1 cellular context compared by ENCODE assay signal in genomic region chr19:48170817-48171347, GRCh38.
TF ChIP-seq lines count a peak whose summit lies in the region.

No MANE protein-coding gene starts in this region.

TF ChIP-seq in HepG2, 621 proteins besides CTCF, POLR2A, EP300 and RAD21 (continues in another document):
- TF ChIP-seq KDM2A (CRISPR knock-in tag; IDR thresholded peaks at IDR 0.05; ENCODE audit: borderline replicate concordance, low read depth) (0 out of 2 replicates have a peak, but pooled peaks have one; percentile 7), ZNF333 (CRISPR knock-in tag; IDR thresholded peaks at IDR 0.05; ENCODE audit: borderline replicate concordance) (no peak), PHF21A (CRISPR knock-in tag; IDR thresholded peaks at IDR 0.05) (no peak), ADNP (CRISPR knock-in tag; IDR thresholded peaks at IDR 0.05) (no peak), ZNF451 (CRISPR knock-in tag; IDR thresholded peaks at IDR 0.05) (peak; percentile 57; the same call in 1 of the 2 replicates), ZNF790 (CRISPR knock-in tag; IDR thresholded peaks at IDR 0.05; ENCODE audit: borderline replicate concordance) (0 out of 2 replicates have a peak, but pooled peaks have one; percentile 35), HHEX (CRISPR knock-in tag; IDR thresholded peaks at IDR 0.05) (no peak), GATA4 (IDR thresholded peaks at IDR 0.05; ENCODE audit: borderline replicate concordance, low read depth) (0 out of 2 replicates have a peak, but pooled peaks have one; percentile 12), AFF4 (CRISPR knock-in tag; IDR thresholded peaks at IDR 0.05) (no peak), NR3C1 (CRISPR knock-in tag; IDR thresholded peaks at IDR 0.05) (no peak), DNMT1 (CRISPR knock-in tag; IDR thresholded peaks at IDR 0.05) (0 out of 2 replicates have a peak, but pooled peaks have one; percentile 32), ZNF768 (CRISPR knock-in tag; IDR thresholded peaks at IDR 0.05) (no peak), ZNF274 (CRISPR knock-in tag; IDR thresholded peaks at IDR 0.05) (no peak), ZBTB7B (CRISPR knock-in tag; IDR thresholded peaks at IDR 0.05) (no peak), ZNF629 (CRISPR knock-in tag; conservative IDR thresholded peaks at IDR 0.05) (no peak), ZFP1 (CRISPR knock-in tag; IDR thresholded peaks at IDR 0.05) (no peak), IKZF1 (IDR thresholded peaks at IDR 0.05) (no peak), ZNF558 (CRISPR knock-in tag; IDR thresholded peaks at IDR 0.05; ENCODE audit: borderline replicate concordance) (peak; percentile 62; the same call in 1 of the 2 replicates), ONECUT2 (CRISPR knock-in tag; IDR thresholded peaks at IDR 0.05) (no peak), ZSCAN12 (CRISPR knock-in tag; IDR thresholded peaks at IDR 0.05) (no peak), MLXIP (CRISPR knock-in tag; IDR thresholded peaks at IDR 0.05; ENCODE audit: borderline replicate concordance) (no peak), NR2F2 (IDR thresholded peaks at IDR 0.05; ENCODE audit: borderline replicate concordance, low read depth) (no peak), ZNF784 (CRISPR knock-in tag; IDR thresholded peaks at IDR 0.05; ENCODE audit: borderline replicate concordance) (no peak), ZNF496 (CRISPR knock-in tag; IDR thresholded peaks at IDR 0.05; ENCODE audit: insufficient replicate concordance) (no peak), ZNF891 (CRISPR knock-in tag; IDR thresholded peaks at IDR 0.05) (0 out of 2 replicates have a peak, but pooled peaks have one; percentile 17), PATZ1 (CRISPR knock-in tag; IDR thresholded peaks at IDR 0.05) (peak; percentile 58), TRAFD1 (CRISPR knock-in tag; IDR thresholded peaks at IDR 0.05; ENCODE audit: borderline replicate concordance) (0 out of 2 replicates have a peak, but pooled peaks have one; percentile 46), ATF7 (IDR thresholded peaks at IDR 0.05) (no peak), ATF7 (CRISPR knock-in tag; IDR thresholded peaks at IDR 0.05) (no peak), MBNL3 (CRISPR knock-in tag; conservative IDR thresholded peaks at IDR 0.05) (no peak), ZHX2 (IDR thresholded peaks at IDR 0.05; ENCODE audit: low read depth) (no peak), ZHX2 (CRISPR knock-in tag; IDR thresholded peaks at IDR 0.05; ENCODE audit: borderline replicate concordance) (no peak), MXD3 (CRISPR knock-in tag; IDR thresholded peaks at IDR 0.05) (no peak), ZNF430 (CRISPR knock-in tag; IDR thresholded peaks at IDR 0.05) (no peak), TFE3 (CRISPR knock-in tag; IDR thresholded peaks at IDR 0.05) (no peak), MEIS2 (CRISPR knock-in tag; IDR thresholded peaks at IDR 0.05) (no peak), ZBTB33 (CRISPR knock-in tag; IDR thresholded peaks at IDR 0.05) (no peak), RBM22 (optimal IDR thresholded peaks at IDR 0.05; ENCODE audit: low read length) (no peak), REPIN1 (CRISPR knock-in tag; IDR thresholded peaks at IDR 0.05; ENCODE audit: borderline replicate concordance, low read depth) (no peak), LCORL (IDR thresholded peaks at IDR 0.05) (no peak), LCORL (CRISPR knock-in tag; IDR thresholded peaks at IDR 0.05) (no peak), GLI4 (CRISPR knock-in tag; IDR thresholded peaks at IDR 0.05; ENCODE audit: borderline replicate concordance) (no peak)
